1 cellular context compared by ENCODE assay signal in the genomic region with DNA sequence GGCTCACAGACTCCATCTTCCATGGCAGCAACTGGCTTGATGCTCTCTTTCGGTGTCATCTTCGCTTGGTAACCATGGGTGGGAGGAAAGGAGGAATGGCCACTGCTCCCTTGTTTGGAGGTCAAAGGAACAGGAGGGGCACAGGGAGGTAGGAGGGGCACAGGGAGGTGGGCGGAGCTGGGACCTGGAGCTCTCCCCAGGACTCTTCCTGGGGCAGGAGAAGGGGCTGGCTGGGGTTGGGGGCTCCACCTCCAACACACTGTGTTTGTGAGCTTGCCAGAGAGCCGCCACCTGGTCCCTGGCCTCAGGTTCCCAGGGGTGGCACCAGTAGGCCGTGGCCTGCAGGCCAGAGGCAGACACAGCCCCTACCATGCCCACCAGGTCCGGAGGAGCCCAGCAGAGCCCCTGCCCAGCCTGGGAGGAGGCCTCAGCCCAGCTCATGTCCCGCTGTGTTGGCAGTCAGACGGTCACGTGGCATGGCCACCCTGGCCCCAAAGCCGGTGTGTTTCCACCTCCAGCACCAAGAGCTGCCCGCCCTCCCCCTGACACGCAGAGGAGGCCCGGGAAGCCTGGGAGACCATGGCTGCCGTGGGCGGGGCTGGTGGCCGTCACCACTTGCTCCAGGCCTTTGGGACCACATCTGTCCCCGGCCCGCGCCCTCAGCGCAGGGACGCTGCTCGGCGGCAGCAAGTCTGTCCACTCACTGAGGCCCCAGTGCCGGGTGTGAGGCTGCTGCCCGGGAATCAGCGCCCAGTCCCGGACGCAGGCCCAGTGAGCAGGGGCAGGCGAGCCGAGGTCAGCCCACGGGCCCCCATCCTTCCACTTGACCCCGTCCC.
TF ChIP-seq lines count a peak whose summit lies in the region.

No MANE protein-coding gene starts in this region.

TF ChIP-seq in IMR-90, 13 proteins besides CTCF, POLR2A, EP300 and RAD21:
- no peak for TF ChIP-seq CHD1 (IDR thresholded peaks at IDR 0.05; ENCODE audit: low read depth, low read length)
- no peak for TF ChIP-seq RCOR1 (IDR thresholded peaks at IDR 0.05; ENCODE audit: insufficient replicate concordance, low read length)
- TF ChIP-seq FOS (IDR thresholded peaks at IDR 0.05; ENCODE audit: low read depth, low read length), result no peak
- TF ChIP-seq MAZ (IDR thresholded peaks at IDR 0.05; ENCODE audit: borderline replicate concordance, low read depth, low read length), result no peak
- TF ChIP-seq MXI1 (IDR thresholded peaks at IDR 0.05; ENCODE audit: borderline replicate concordance, low read depth, low read length), result no peak
TF ChIP-seq in IMR-90: peak in this region for 0.
